ENCODE assay signal across 1 cellular context in the genomic region with DNA sequence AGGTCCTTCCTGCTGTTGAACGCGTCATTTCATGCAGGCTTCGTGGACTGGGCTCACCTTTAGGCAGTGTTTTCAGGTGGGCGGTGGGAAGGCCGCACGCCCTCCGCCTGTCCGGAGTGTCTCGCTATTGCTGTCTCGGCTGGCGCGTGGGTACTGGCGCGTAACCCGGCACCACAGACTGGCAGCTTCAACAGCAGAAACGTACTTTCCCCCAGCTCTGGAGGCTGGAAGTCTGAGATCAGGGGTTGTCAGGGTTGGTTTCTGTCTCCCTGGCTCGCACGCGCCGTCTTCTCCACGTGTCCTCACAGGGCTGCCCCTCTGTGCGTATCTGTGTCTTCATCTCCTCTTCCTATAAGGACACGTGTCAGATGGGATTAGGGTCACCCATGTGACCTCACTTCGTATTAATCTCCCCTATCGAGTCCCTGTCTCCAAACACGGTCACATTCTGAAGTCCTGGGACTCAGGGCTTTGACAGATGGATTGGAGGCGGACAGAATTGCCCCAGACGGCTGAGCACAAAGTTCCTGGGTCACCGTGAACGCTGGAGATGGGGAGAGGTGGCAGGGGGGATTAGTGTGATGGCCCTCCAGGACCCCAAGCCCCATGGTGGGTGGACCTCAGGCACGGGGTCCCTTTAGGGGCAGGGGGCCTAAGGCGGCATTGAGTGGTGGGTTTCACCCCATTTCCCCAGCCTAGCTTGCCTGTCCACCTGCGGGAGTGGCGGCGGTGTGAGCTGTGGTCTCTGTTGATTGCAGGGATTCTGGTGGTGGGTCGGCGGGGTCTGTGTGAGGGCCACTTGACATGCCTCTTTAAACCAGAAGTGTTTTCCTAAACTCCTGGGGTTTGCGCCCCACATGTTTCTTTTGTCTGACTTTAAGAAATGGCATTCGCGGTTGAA.
TF ChIP-seq lines count a peak whose summit lies in the region.

No MANE protein-coding gene starts in this region.

TF ChIP-seq in K562, 482 proteins besides CTCF, POLR2A, EP300 and RAD21 (continued from another document):
- TF ChIP-seq, protein P1, sequence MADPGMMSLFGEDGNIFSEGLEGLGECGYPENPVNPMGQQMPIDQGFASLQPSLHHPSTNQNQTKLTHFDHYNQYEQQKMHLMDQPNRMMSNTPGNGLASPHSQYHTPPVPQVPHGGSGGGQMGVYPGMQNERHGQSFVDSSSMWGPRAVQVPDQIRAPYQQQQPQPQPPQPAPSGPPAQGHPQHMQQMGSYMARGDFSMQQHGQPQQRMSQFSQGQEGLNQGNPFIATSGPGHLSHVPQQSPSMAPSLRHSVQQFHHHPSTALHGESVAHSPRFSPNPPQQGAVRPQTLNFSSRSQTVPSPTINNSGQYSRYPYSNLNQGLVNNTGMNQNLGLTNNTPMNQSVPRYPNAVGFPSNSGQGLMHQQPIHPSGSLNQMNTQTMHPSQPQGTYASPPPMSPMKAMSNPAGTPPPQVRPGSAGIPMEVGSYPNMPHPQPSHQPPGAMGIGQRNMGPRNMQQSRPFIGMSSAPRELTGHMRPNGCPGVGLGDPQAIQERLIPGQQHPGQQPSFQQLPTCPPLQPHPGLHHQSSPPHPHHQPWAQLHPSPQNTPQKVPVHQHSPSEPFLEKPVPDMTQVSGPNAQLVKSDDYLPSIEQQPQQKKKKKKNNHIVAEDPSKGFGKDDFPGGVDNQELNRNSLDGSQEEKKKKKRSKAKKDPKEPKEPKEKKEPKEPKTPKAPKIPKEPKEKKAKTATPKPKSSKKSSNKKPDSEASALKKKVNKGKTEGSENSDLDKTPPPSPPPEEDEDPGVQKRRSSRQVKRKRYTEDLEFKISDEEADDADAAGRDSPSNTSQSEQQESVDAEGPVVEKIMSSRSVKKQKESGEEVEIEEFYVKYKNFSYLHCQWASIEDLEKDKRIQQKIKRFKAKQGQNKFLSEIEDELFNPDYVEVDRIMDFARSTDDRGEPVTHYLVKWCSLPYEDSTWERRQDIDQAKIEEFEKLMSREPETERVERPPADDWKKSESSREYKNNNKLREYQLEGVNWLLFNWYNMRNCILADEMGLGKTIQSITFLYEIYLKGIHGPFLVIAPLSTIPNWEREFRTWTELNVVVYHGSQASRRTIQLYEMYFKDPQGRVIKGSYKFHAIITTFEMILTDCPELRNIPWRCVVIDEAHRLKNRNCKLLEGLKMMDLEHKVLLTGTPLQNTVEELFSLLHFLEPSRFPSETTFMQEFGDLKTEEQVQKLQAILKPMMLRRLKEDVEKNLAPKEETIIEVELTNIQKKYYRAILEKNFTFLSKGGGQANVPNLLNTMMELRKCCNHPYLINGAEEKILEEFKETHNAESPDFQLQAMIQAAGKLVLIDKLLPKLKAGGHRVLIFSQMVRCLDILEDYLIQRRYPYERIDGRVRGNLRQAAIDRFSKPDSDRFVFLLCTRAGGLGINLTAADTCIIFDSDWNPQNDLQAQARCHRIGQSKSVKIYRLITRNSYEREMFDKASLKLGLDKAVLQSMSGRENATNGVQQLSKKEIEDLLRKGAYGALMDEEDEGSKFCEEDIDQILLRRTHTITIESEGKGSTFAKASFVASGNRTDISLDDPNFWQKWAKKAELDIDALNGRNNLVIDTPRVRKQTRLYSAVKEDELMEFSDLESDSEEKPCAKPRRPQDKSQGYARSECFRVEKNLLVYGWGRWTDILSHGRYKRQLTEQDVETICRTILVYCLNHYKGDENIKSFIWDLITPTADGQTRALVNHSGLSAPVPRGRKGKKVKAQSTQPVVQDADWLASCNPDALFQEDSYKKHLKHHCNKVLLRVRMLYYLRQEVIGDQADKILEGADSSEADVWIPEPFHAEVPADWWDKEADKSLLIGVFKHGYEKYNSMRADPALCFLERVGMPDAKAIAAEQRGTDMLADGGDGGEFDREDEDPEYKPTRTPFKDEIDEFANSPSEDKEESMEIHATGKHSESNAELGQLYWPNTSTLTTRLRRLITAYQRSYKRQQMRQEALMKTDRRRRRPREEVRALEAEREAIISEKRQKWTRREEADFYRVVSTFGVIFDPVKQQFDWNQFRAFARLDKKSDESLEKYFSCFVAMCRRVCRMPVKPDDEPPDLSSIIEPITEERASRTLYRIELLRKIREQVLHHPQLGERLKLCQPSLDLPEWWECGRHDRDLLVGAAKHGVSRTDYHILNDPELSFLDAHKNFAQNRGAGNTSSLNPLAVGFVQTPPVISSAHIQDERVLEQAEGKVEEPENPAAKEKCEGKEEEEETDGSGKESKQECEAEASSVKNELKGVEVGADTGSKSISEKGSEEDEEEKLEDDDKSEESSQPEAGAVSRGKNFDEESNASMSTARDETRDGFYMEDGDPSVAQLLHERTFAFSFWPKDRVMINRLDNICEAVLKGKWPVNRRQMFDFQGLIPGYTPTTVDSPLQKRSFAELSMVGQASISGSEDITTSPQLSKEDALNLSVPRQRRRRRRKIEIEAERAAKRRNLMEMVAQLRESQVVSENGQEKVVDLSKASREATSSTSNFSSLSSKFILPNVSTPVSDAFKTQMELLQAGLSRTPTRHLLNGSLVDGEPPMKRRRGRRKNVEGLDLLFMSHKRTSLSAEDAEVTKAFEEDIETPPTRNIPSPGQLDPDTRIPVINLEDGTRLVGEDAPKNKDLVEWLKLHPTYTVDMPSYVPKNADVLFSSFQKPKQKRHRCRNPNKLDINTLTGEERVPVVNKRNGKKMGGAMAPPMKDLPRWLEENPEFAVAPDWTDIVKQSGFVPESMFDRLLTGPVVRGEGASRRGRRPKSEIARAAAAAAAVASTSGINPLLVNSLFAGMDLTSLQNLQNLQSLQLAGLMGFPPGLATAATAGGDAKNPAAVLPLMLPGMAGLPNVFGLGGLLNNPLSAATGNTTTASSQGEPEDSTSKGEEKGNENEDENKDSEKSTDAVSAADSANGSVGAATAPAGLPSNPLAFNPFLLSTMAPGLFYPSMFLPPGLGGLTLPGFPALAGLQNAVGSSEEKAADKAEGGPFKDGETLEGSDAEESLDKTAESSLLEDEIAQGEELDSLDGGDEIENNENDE (IDR thresholded peaks at IDR 0.05; ENCODE audit: low read depth, low read length) = no peak
- TF ChIP-seq, protein P2, sequence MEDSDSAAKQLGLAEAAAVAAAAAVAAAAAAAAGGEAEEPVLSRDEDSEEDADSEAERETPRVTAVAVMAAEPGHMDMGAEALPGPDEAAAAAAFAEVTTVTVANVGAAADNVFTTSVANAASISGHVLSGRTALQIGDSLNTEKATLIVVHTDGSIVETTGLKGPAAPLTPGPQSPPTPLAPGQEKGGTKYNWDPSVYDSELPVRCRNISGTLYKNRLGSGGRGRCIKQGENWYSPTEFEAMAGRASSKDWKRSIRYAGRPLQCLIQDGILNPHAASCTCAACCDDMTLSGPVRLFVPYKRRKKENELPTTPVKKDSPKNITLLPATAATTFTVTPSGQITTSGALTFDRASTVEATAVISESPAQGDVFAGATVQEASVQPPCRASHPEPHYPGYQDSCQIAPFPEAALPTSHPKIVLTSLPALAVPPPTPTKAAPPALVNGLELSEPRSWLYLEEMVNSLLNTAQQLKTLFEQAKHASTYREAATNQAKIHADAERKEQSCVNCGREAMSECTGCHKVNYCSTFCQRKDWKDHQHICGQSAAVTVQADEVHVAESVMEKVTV (CRISPR knock-in tag; IDR thresholded peaks at IDR 0.05) = no peak
- TF ChIP-seq, protein P3, sequence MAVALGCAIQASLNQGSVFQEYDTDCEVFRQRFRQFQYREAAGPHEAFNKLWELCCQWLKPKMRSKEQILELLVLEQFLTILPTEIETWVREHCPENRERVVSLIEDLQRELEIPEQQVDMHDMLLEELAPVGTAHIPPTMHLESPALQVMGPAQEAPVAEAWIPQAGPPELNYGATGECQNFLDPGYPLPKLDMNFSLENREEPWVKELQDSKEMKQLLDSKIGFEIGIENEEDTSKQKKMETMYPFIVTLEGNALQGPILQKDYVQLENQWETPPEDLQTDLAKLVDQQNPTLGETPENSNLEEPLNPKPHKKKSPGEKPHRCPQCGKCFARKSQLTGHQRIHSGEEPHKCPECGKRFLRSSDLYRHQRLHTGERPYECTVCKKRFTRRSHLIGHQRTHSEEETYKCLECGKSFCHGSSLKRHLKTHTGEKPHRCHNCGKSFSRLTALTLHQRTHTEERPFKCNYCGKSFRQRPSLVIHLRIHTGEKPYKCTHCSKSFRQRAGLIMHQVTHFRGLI (CRISPR knock-in tag; IDR thresholded peaks at IDR 0.05) = no peak
- TF ChIP-seq EGR1 (conservative IDR thresholded peaks at IDR 0.05) = 0 out of 2 replicates have a peak, but pooled peaks have one; percentile 1
- no peak for TF ChIP-seq MIER1 (IDR thresholded peaks at IDR 0.05; ENCODE audit: low read depth)
- TF ChIP-seq PHTF2 (CRISPR knock-in tag; IDR thresholded peaks at IDR 0.05) = no peak
TF ChIP-seq in K562: peak in this region for 1.
